ENCODE assay signal across 21 cellular contexts in the genomic region with DNA sequence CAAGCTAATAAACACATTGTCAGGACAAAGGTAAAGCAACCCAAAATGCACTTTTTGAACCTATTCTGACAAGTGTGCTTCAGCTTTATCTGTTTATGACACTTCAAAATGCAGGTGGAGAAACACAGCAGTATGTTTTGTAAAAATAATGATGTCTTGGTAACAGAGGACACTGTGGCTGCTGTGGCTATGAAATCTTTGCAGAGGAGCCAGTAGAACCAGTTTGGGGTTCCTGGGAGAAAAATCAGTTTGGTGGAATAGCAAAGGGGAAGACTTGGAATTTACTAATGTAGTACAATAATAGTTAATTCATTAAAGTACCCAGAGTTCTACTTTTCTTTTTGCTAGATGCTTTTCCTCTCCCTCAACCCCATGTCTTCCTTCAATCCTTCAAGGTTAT.
DNase-seq lines count a peak whose midpoint lies in the region; ATAC-seq and TF ChIP-seq lines count a peak whose summit lies in the region.
"Had no signal": no experiment of that assay in that cellular context is flagged by ENCODE, and none has a peak within 500 bp of the region (broad histone marks: within the 10 kb centered on the region; RNA-seq: fewer than 3 reads in every experiment).

No MANE protein-coding gene starts in this region.

- no peak for ATAC-seq in GM19035 (IDR thresholded peaks at IDR 0.05; ENCODE audit: unreplicated experiment)

- no peaks in the 10 kb centered on the region for H3K27me3 Mint-ChIP-seq in nephron (ENCODE audit: low read depth)
- H3K27me3 Mint-ChIP-seq: CD4-positive, CD25-positive, alpha-beta regulatory T cell had no signal

- no peaks in the 10 kb centered on the region for H3K9me3 Mint-ChIP-seq in nephron
- H3K9me3 Mint-ChIP-seq: CD4-positive, CD25-positive, alpha-beta regulatory T cell had no signal

- peak overlapping the region; percentile 26 for H3K27ac ChIP-seq in VCaP
- H3K27ac ChIP-seq: BLaER1, GM23248 had no signal

- peaks cover 55% of the 10 kb centered on the region for H3K4me1 Mint-ChIP-seq in nephron

- no peak for TF ChIP-seq CTCF in VCaP (conservative IDR thresholded peaks at IDR 0.05)
- no peak for TF ChIP-seq CTCF in nephron (IDR thresholded peaks at IDR 0.05; ENCODE audit: unreplicated experiment in 3 of 3)

- DNase-seq in SIG-M5 treated with dmso at 0.1 percent for 504 hours (lab: John Stamatoyannopoulos, UW; ENCODE audit: unreplicated experiment) = peak; percentile 38
- no peak for DNase-seq in SIG-M5 (lab: John Stamatoyannopoulos, UW)
- DNase-seq in NCI-H1048 (lab: John Stamatoyannopoulos, UW) = no peak
- no peak for DNase-seq in superior temporal gyrus (ENCODE audit: extremely low spot score)
- DNase-seq: CD4-positive, CD25-positive, alpha-beta regulatory T cell; DMS153; GM23248; HFFc6; Kasumi-1; NCI-H1417; NCI-H1694; NCI-H446 treated with DMSO at 0.1 percent for 48 hours; NCI-H526; NCI-H82; NK-92 treated with Interleukin-12 subunit alpha and Interleukin-12 subunit beta, amount 100 ng/mL, for 24 hours; Right ventricle myocardium superior; RPMI8226 had no signal

- no peak overlapping the region for H3K4me3 Mint-ChIP-seq in nephron
- H3K4me3 Mint-ChIP-seq: CD4-positive, CD25-positive, alpha-beta regulatory T cell; HFFc6 had no signal

- H3K36me3 Mint-ChIP-seq in nephron (ENCODE audit: low read depth) = no peaks in the 10 kb centered on the region

- peak overlapping the region; percentile 70 to 89 (median 88) for H3K27ac Mint-ChIP-seq in nephron
- H3K27ac Mint-ChIP-seq: CD4-positive, CD25-positive, alpha-beta regulatory T cell; HFFc6 had no signal
